In the genomic region with DNA sequence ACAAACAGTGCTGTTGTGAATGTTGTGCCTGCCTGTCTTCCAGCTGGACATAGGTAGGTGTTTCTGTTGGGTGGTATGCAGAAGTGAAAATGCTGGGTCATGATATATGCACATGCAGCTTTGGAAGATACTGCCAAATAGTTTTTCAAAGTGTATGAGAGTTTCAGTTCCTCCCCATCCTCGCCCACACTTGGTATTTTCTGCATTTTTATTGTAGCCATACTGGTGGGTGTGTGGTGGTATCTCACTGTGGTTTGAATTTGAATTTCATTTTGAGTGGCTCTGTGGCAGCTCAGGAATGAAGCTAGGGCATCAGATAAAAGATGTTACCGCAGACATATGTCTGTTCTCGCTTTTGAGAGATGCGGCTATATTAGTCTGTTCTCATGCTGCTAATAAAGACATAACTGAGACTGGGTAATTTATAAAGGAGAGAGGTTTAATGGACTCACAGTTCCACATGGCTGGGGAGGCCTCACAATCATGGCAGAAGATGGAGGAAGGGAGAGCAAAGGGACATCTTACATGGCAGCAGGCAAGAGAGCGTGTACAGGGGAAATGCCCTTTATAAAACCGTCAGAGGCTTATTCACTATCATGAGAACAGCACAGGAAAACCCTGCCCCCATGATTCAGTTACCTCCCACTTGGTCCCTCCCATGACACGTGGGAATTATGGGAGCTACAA, we compare ENCODE assay signal across 8 cellular contexts.
A peak's percentile ranks its signal among the peaks of the same experiment; 100 is the strongest.
DNase-seq lines count a peak whose midpoint lies in the region; ATAC-seq lines count a peak whose summit lies in the region.

No MANE protein-coding gene starts in this region.

- ATAC-seq in GM18870 (IDR thresholded peaks at IDR 0.05; ENCODE audit: unreplicated experiment) (peak; percentile 69), GM21528 (IDR thresholded peaks at IDR 0.05; ENCODE audit: low FRiP score, unreplicated experiment) (peak; percentile 62), HG03520 (IDR thresholded peaks at IDR 0.05; ENCODE audit: unreplicated experiment) (peak; percentile 37), esophagus mucosa (peak; percentile 19)

- DNase-seq in anterior cingulate cortex (lab: John Stamatoyannopoulos, UW) (no peak), cerebellar nuclear complex (lab: John Stamatoyannopoulos, UW) (no peak), middle frontal gyrus (ENCODE audit: extremely low spot score, low spot score) (no peak), H7 (no peak)

- H3K27me3 ChIP-seq in H7 (ENCODE audit: control insufficient read depth, insufficient read depth, low read length), result no peaks in the 10 kb centered on the region

- no peak overlapping the region for H3K4me3 ChIP-seq in H7 (ENCODE audit: insufficient read depth, low read depth, low read length)

- H3K36me3 ChIP-seq in H7 (replicated peaks; ENCODE audit: control insufficient read depth, insufficient read depth, low read length), result no peaks in the 10 kb centered on the region

Comparison
In these comparisons a context has a peak if more than half of its experiments do, and no peak if none do; other contexts are left out.
1. ATAC-seq: peak in every context shown above with its lines; median percentile 69 in GM18870; 62 in GM21528; 37 in HG03520; 19 in esophagus mucosa.